8 cellular contexts compared by ENCODE assay signal in genomic region chr9:133558191-133559126, GRCh38. TPM values are rescaled to one million over a fixed set of nuclear protein-coding genes. Genes with fewer than 3 reads are reported as not detected.
DNase-seq lines count a peak whose midpoint lies in the region; ATAC-seq and TF ChIP-seq lines count a peak whose summit lies in the region.

No MANE protein-coding gene starts in this region.

- peaks cover 20% of the 10 kb centered on the region for H3K4me1 Mint-ChIP-seq in activated T-cell treated with anti-CD3 and anti-CD28 coated beads, Interleukin-2, amount 50 U/mL, for 24 hours (ENCODE audit: low read depth)
- H3K4me1 Mint-ChIP-seq in Calu3 (ENCODE audit: low read depth, unreplicated experiment) = no peaks in the 10 kb centered on the region

- CTCF ChIA-PET in Calu3 (lab: Charles Lee) = no interaction called here

- H3K4me3 ChIP-seq in cardiac muscle cell (no peak overlapping the region), skeletal muscle cell (ENCODE audit: low read depth, low read length) (no peak overlapping the region)

- no peaks in the 10 kb centered on the region for H3K9me3 Mint-ChIP-seq in activated T-cell treated with anti-CD3 and anti-CD28 coated beads, Interleukin-2, amount 50 U/mL, for 24 hours
- no peaks in the 10 kb centered on the region for H3K9me3 Mint-ChIP-seq in Calu3 (ENCODE audit: low read depth, unreplicated experiment)

- TF ChIP-seq CTCF in GM13976 (IDR thresholded peaks at IDR 0.05; ENCODE audit: borderline replicate concordance, control extremely low read depth, extremely low read depth, insufficient read depth, missing control alignments) (no peak), cardiac muscle cell (IDR thresholded peaks at IDR 0.05; ENCODE audit: low read depth, low read length) (no peak), Calu3 (IDR thresholded peaks at IDR 0.05; ENCODE audit: unreplicated experiment) (no peak)

- H3K4me1 ChIP-seq in cardiac muscle cell (ENCODE audit: low read depth) = peaks cover 65% of the 10 kb centered on the region

- H3K27ac Mint-ChIP-seq in activated T-cell treated with anti-CD3 and anti-CD28 coated beads, Interleukin-2, amount 50 U/mL, for 24 hours = peak overlapping the region; percentile 50
- H3K27ac Mint-ChIP-seq in Calu3 (ENCODE audit: unreplicated experiment) = no peak overlapping the region

- H3K9me3 ChIP-seq in cardiac muscle cell (ENCODE audit: low read depth) = no peaks in the 10 kb centered on the region

- peak overlapping the region; percentile 88 for H3K27ac ChIP-seq in cardiac muscle cell

- BruUV-seq in Calu3 (replicated peaks; lab: Mats Ljungman, UMichigan) = no TSS peak

- intact Hi-C loops in Calu3 (cut with micrococcal nuclease; ENCODE audit: unreplicated experiment) = no loop called here

- in situ Hi-C loops in GM13976 (cut with MboI; ENCODE audit: low sequenced_read_pairs, unreplicated experiment) = loop anchor here (25.0 kb wide), 1 partner anchor 454 kb away; no protein-coding TSS in a partner anchor

- H3K36me3 ChIP-seq in cardiac muscle cell = no peaks in the 10 kb centered on the region

- no peaks in the 10 kb centered on the region for H3K27me3 ChIP-seq in cardiac muscle cell

- H3K4me3 Mint-ChIP-seq in activated T-cell treated with anti-CD3 and anti-CD28 coated beads, Interleukin-2, amount 50 U/mL, for 24 hours = no peak overlapping the region
- H3K4me3 Mint-ChIP-seq in Calu3 (ENCODE audit: low read depth, unreplicated experiment) = no peak overlapping the region

- DNase-seq in GM13976 (ENCODE audit: low spot score) = peak; percentile 89
- DNase-seq in activated T-cell treated with anti-CD3 and anti-CD28 coated beads, Interleukin-2, amount 50 U/mL, for 24 hours = peak; percentile 44
- peak; percentile 80 to 85 for DNase-seq in cardiac muscle cell (ENCODE audit: low read depth in 1 of 2, low spot score in 1 of 2)
- DNase-seq in skeletal muscle cell (ENCODE audit: low read depth) = peak; percentile 30
- DNase-seq in Calu3 = no peak
- no peak for DNase-seq in NCI-H187 (lab: John Stamatoyannopoulos, UW)
- DNase-seq in NCI-H1092 treated with DMSO at 0.1 percent for 48 hours (lab: John Stamatoyannopoulos, UW) = no peak

- H3K36me3 Mint-ChIP-seq in activated T-cell treated with anti-CD3 and anti-CD28 coated beads, Interleukin-2, amount 50 U/mL, for 24 hours (ENCODE audit: low read depth) = no peaks in the 10 kb centered on the region
- H3K36me3 Mint-ChIP-seq in Calu3 (ENCODE audit: insufficient read depth, unreplicated experiment) = no peaks in the 10 kb centered on the region

- peak; percentile 47 for ATAC-seq in HG03280 (IDR thresholded peaks at IDR 0.05; ENCODE audit: unreplicated experiment)

- peaks cover 6% of the 10 kb centered on the region for H3K27me3 Mint-ChIP-seq in activated T-cell treated with anti-CD3 and anti-CD28 coated beads, Interleukin-2, amount 50 U/mL, for 24 hours
- peaks cover 19% of the 10 kb centered on the region for H3K27me3 Mint-ChIP-seq in Calu3 (ENCODE audit: unreplicated experiment)

RNA-seq across cellular contexts. Expression of gene ADAMTSL2, which starts 24.0 kb away (rescaled TPM):
- total RNA-seq in cardiac muscle cell (27.2 and 38.3 TPM in 2 replicates), Calu3 (2022) (0.14 TPM in 1 of 2 replicates, not detected in the other)
- 13.6 and 18.4 TPM in 2 replicates for polyA plus RNA-seq in cardiac muscle cell

RNA-seq across cellular contexts. Expression of gene MYMK, which starts 33.7 kb away (rescaled TPM):
- total RNA-seq in cardiac muscle cell (not detected in 2 replicates), Calu3 (2022) (not detected in 2 replicates)
- not detected in 2 replicates for polyA plus RNA-seq in cardiac muscle cell

RNA-seq across cellular contexts. Expression of gene FAM163B, which starts 50.7 kb away (rescaled TPM):
- total RNA-seq in cardiac muscle cell (4.6 and 5.6 TPM in 2 replicates), Calu3 (2022) (not detected in 2 replicates)
- polyA plus RNA-seq in cardiac muscle cell = 0.20 TPM in 1 of 2 replicates, not detected in the other

Comparison
In these comparisons a context has a peak if more than half of its experiments do, and no peak if none do; other contexts are left out.
1. DNase-seq: peak in GM13976 (single experiment), activated T-cell treated with anti-CD3 and anti-CD28 coated beads, Interleukin-2, amount 50 U/mL, for 24 hours (single experiment), cardiac muscle cell (2 of 2) and skeletal muscle cell (single experiment); none in Calu3 (single experiment), NCI-H187 (0 of 2) and NCI-H1092 treated with DMSO at 0.1 percent for 48 hours (single experiment).
2. RNA of gene ADAMTSL2, which starts 24.0 kb away (total RNA-seq): 27.2 to 38.3 TPM in cardiac muscle cell; 0.14 TPM in Calu3; every median in the first group is over 10 times any median in the second.